32 cellular contexts compared by ENCODE assay signal in the genomic region with DNA sequence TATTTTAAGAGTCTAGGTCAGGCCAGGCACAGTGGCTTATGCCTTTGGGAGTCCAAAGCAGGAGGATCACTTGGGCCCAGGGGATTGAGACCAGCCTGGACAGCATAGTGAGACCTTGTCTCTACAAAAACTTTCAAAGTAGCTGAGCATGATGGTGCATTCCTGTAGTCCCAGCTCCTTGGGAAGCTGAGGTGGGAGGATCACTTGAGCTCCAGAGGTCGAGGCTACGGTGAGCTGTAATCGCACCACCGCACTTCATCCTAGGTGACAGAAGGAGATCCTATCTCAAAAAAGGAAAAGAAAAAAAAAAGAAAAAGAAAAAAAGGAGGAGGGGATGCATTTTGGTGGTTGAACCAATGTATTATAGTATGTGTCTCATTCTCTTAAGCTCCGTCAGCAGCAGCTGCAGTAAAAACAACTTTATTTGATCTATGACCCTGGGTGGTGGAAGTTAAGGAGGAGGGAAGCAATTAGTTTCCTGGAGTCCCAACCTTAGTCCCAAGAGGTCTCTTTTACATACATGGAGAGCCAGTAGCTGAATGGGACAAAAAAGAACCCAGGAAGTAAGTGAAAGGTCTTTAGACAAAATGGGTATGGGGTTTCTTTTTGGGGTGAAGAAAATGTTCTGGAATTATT. TPM values are rescaled to one million over a fixed set of nuclear protein-coding genes. Genes with fewer than 3 reads are reported as not detected.
DNase-seq lines count a peak whose midpoint lies in the region; ATAC-seq and TF ChIP-seq lines count a peak whose summit lies in the region.
"Had no signal": no experiment of that assay in that cellular context is flagged by ENCODE, and none has a peak within 500 bp of the region (broad histone marks: within the 10 kb centered on the region; RNA-seq: fewer than 3 reads in every experiment).

No MANE protein-coding gene starts in this region.

- H3K4me1 ChIP-seq in Karpas-422 (ENCODE audit: low read length), result no peaks in the 10 kb centered on the region
- no peaks in the 10 kb centered on the region for H3K4me1 ChIP-seq in right cardiac atrium (ENCODE audit: control insufficient read depth, insufficient read depth, low read length)
- H3K4me1 ChIP-seq: Caco-2, lower lobe of right lung had no signal

- TF ChIP-seq CTCF in progenitor cell of endocrine pancreas (IDR thresholded peaks at IDR 0.05; ENCODE audit: unreplicated experiment), result no peak

- no peak overlapping the region for H3K4me3 ChIP-seq in Karpas-422 (ENCODE audit: low read length)
- no peak overlapping the region for H3K4me3 ChIP-seq in right cardiac atrium (ENCODE audit: low read length)
- H3K4me3 ChIP-seq: lower lobe of right lung, neural progenitor cell had no signal

- peak; percentile 24 for DNase-seq in Karpas-422
- DNase-seq in dedifferentiated amniotic fluid mesenchymal stem cell (ENCODE audit: extremely low spot score), result peak; percentile 5
- no peak for DNase-seq in progenitor cell of endocrine pancreas (ENCODE audit: low spot score, unreplicated experiment)
- DNase-seq in DMS 273 treated with DMSO at 0.1 percent for 48 hours (lab: John Stamatoyannopoulos, UW), result no peak
- no peak for DNase-seq in right cardiac atrium
- no peak for DNase-seq in cerebellum (ENCODE audit: low spot score)
- DNase-seq: activated CD4-positive, alpha-beta memory T cell treated with anti-CD3 and anti-CD28 coated beads for 36 hours; activated CD4-positive, CD25-positive, alpha-beta regulatory T cell treated with anti-CD3 and anti-CD28 coated beads, Interleukin-2, amount 50 U/mL, for 72 hours; activated CD8-positive, alpha-beta memory T cell treated with anti-CD3 and anti-CD28 coated beads, Interleukin-2, amount 50 U/mL, for 4 hours; activated naive CD4-positive, alpha-beta T cell treated with anti-CD3 and anti-CD28 coated beads, Interleukin-2, amount 10 ng/mL, durations not matched to agents 7 days and 5 days; amygdala; C1 segment of cervical spinal cord; Caco-2; DMS79 treated with DMSO at 0.1 percent for 48 hours; effector memory CD4-positive, alpha-beta T cell; erythroblast; H9; lower lobe of right lung; PC-3; SK-N-SH; stimulated activated naive CD4-positive, alpha-beta T cell treated with Interleukin-2 at 50 U/mL for 16 hours had no signal

- H3K9me2 ChIP-seq in Karpas-422 (replicated peaks; ENCODE audit: insufficient read depth, low read length), result no peaks in the 10 kb centered on the region
- H3K9me2 ChIP-seq: SK-N-SH had no signal

- H3K9me3 ChIP-seq in Karpas-422 (ENCODE audit: low read length) (no peaks in the 10 kb centered on the region), right cardiac atrium (ENCODE audit: control insufficient read depth, low read length) (no peaks in the 10 kb centered on the region)
- H3K9me3 ChIP-seq: lower lobe of right lung, SK-N-SH had no signal

- H3K9me3 Mint-ChIP-seq in progenitor cell of endocrine pancreas (ENCODE audit: low read depth), result no peaks in the 10 kb centered on the region
- H3K9me3 Mint-ChIP-seq: activated CD4-positive, alpha-beta memory T cell treated with anti-CD3 and anti-CD28 coated beads for 36 hours; activated naive CD4-positive, alpha-beta T cell treated with anti-CD3 and anti-CD28 coated beads, Interleukin-2, amount 10 ng/mL, durations not matched to agents 7 days and 5 days; activated T-helper 1 cell treated with anti-CD3 and anti-CD28 coated beads, Interleukin-12 subunit alpha, Interleukin-12 subunit beta, Interleukin-2, Interleukin-4 antibody, amounts not matched to agents 30 ng/mL and 10 ng/mL and 1 ng/mL, durations not matched to agents 14 hours and 24 hours and 36 hours had no signal

- no peak overlapping the region for H3K9ac ChIP-seq in Karpas-422 (ENCODE audit: low read length)
- H3K9ac ChIP-seq: KMS-11, neural progenitor cell, SK-N-SH had no signal

- H4K20me1 ChIP-seq in Karpas-422 (ENCODE audit: insufficient read depth, low read depth, low read length), result no peaks in the 10 kb centered on the region

- H3K27ac ChIP-seq in Karpas-422 (ENCODE audit: low read length), result no peak overlapping the region
- no peak overlapping the region for H3K27ac ChIP-seq in right cardiac atrium (ENCODE audit: low read length)
- H3K27ac ChIP-seq: KMS-11, lower lobe of right lung, neural progenitor cell had no signal

- no peaks in the 10 kb centered on the region for H3K79me2 ChIP-seq in Karpas-422 (ENCODE audit: low read length)

- intact Hi-C loops in right cardiac atrium (cut with DNase I), result no loop called here

- ATAC-seq in right cardiac atrium, result no peak
- ATAC-seq: lower lobe of right lung, PC-3 had no signal

- no peak overlapping the region for H3K4me3 Mint-ChIP-seq in progenitor cell of endocrine pancreas (ENCODE audit: low read depth)
- H3K4me3 Mint-ChIP-seq: activated CD4-positive, alpha-beta memory T cell treated with anti-CD3 and anti-CD28 coated beads for 36 hours; activated naive CD4-positive, alpha-beta T cell treated with anti-CD3 and anti-CD28 coated beads, Interleukin-2, amount 10 ng/mL, durations not matched to agents 7 days and 5 days; activated T-helper 1 cell treated with anti-CD3 and anti-CD28 coated beads, Interleukin-12 subunit alpha, Interleukin-12 subunit beta, Interleukin-2, Interleukin-4 antibody, amounts not matched to agents 30 ng/mL and 10 ng/mL and 1 ng/mL, durations not matched to agents 14 hours and 24 hours and 36 hours; H9; neural progenitor cell; T-helper 1 cell treated with Interleukin-12 subunit alpha and Interleukin-12 subunit beta and Interleukin-4 antibody, amounts not matched to agents 30 μg/mL and 1 μg/mL, for 36 hours had no signal

- H3K36me3 Mint-ChIP-seq in progenitor cell of endocrine pancreas (ENCODE audit: insufficient read depth), result no peaks in the 10 kb centered on the region
- H3K36me3 Mint-ChIP-seq: activated CD4-positive, alpha-beta memory T cell treated with anti-CD3 and anti-CD28 coated beads for 36 hours; activated naive CD4-positive, alpha-beta T cell treated with anti-CD3 and anti-CD28 coated beads, Interleukin-2, amount 10 ng/mL, durations not matched to agents 7 days and 5 days; neural progenitor cell had no signal

- H3K36me3 ChIP-seq in Karpas-422 (ENCODE audit: insufficient read depth, low read length), result no peaks in the 10 kb centered on the region
- H3K36me3 ChIP-seq: lower lobe of right lung, neural progenitor cell had no signal

- H3K4me1 Mint-ChIP-seq in progenitor cell of endocrine pancreas (ENCODE audit: low read depth), result peaks cover 8% of the 10 kb centered on the region
- H3K4me1 Mint-ChIP-seq: activated naive CD4-positive, alpha-beta T cell treated with anti-CD3 and anti-CD28 coated beads, Interleukin-2, amount 10 ng/mL, durations not matched to agents 7 days and 5 days had no signal

- peak overlapping the region; percentile 65 for H3K27ac Mint-ChIP-seq in progenitor cell of endocrine pancreas
- H3K27ac Mint-ChIP-seq: activated CD4-positive, alpha-beta memory T cell treated with anti-CD3 and anti-CD28 coated beads for 36 hours; activated naive CD4-positive, alpha-beta T cell treated with anti-CD3 and anti-CD28 coated beads, Interleukin-2, amount 10 ng/mL, durations not matched to agents 7 days and 5 days; activated T-helper 1 cell treated with anti-CD3 and anti-CD28 coated beads, Interleukin-12 subunit alpha, Interleukin-12 subunit beta, Interleukin-2, Interleukin-4 antibody, amounts not matched to agents 30 ng/mL and 10 ng/mL and 1 ng/mL, durations not matched to agents 14 hours and 24 hours and 36 hours; neural progenitor cell; T-helper 1 cell treated with Interleukin-12 subunit alpha and Interleukin-12 subunit beta and Interleukin-4 antibody, amounts not matched to agents 30 μg/mL and 1 μg/mL, for 36 hours had no signal

- no peak overlapping the region for H3K4me2 ChIP-seq in Karpas-422 (ENCODE audit: low read depth, low read length, poor library complexity, severe bottlenecking)
- H3K4me2 ChIP-seq: KMS-11, neural progenitor cell, SK-N-SH had no signal

- 64% methylated on average over 5 of the region's 5 CpGs for WGBS in right cardiac atrium

- no peak overlapping the region for H2AFZ ChIP-seq in Karpas-422 (ENCODE audit: low read length)
- H2AFZ ChIP-seq: neural progenitor cell had no signal

- H3K27me3 Mint-ChIP-seq in progenitor cell of endocrine pancreas, result no peaks in the 10 kb centered on the region
- H3K27me3 Mint-ChIP-seq: activated CD4-positive, alpha-beta memory T cell treated with anti-CD3 and anti-CD28 coated beads for 36 hours had no signal

- no peaks in the 10 kb centered on the region for H3K27me3 ChIP-seq in Karpas-422 (ENCODE audit: low read length)
- no peaks in the 10 kb centered on the region for H3K27me3 ChIP-seq in right cardiac atrium (ENCODE audit: control insufficient read depth, insufficient read depth)
- H3K27me3 ChIP-seq: neural progenitor cell had no signal

RNA-seq across cellular contexts. Expression of a gene that starts 26.7 kb away (rescaled TPM):
- not detected in 2 replicates for total RNA-seq in Karpas-422 (2014; rRNA removed; shearing (Covaris generic); ENCODE audit: low replicate concordance)
- total RNA-seq in progenitor cell of endocrine pancreas, result not detected in 2 replicates
- total RNA-seq in right cardiac atrium, result not detected
- polyA plus RNA-seq in right cardiac atrium, result not detected
- not detected for total RNA-seq in cerebellum
- total RNA-seq: activated CD4-positive, alpha-beta memory T cell treated with anti-CD3 and anti-CD28 coated beads for 36 hours; activated T-helper 1 cell treated with anti-CD3 and anti-CD28 coated beads, Interleukin-12 subunit alpha, Interleukin-12 subunit beta, Interleukin-2, Interleukin-4 antibody, amounts not matched to agents 30 ng/mL and 10 ng/mL and 1 ng/mL, durations not matched to agents 14 hours and 24 hours and 36 hours; H9; HT1080; kidney epithelial cell; lower lobe of right lung; NCI-H460; PC-3; posterior vena cava; temporal lobe; urinary bladder had no signal
- polyA plus RNA-seq: AG04450, SK-N-SH had no signal

RNA-seq across cellular contexts. Expression of a gene that starts 29.4 kb away (rescaled TPM):
- 86.1 and 93.5 TPM in 2 replicates for total RNA-seq in Karpas-422 (2014; rRNA removed; shearing (Covaris generic); ENCODE audit: low replicate concordance)
- total RNA-seq in progenitor cell of endocrine pancreas (158 and 163 TPM in 2 replicates), right cardiac atrium (10 to 100 TPM; 44.6 to 67.6 (median 53.5) TPM), cerebellum (79.8 TPM)
- polyA plus RNA-seq in right cardiac atrium, result 29.9 TPM

RNA-seq across cellular contexts. Expression of a gene that starts 50.6 kb away (rescaled TPM):
- 5.9 and 8.1 TPM in 2 replicates for total RNA-seq in Karpas-422 (2014; rRNA removed; shearing (Covaris generic); ENCODE audit: low replicate concordance)
- total RNA-seq in progenitor cell of endocrine pancreas (0.67 and 0.89 TPM in 2 replicates), right cardiac atrium (not detected), cerebellum (not detected)
- 0.32 TPM for polyA plus RNA-seq in right cardiac atrium
- total RNA-seq: HT1080, posterior vena cava, temporal lobe, urinary bladder had no signal
- polyA plus RNA-seq: AG04450 had no signal

RNA-seq across cellular contexts. Expression of a gene that starts 55.5 kb away (rescaled TPM):
- 72.3 and 74.3 TPM in 2 replicates for total RNA-seq in Karpas-422 (2014; rRNA removed; shearing (Covaris generic); ENCODE audit: low replicate concordance)
- total RNA-seq in progenitor cell of endocrine pancreas (69.3 and 73.1 TPM in 2 replicates), right cardiac atrium (10 to 100 TPM; 39.9 to 58.3 (median 49.1) TPM), cerebellum (59.5 TPM)
- polyA plus RNA-seq in right cardiac atrium, result 33.1 TPM

RNA-seq across cellular contexts. Expression of a gene that starts 59.9 kb away (rescaled TPM):
- 12.5 and 14.9 TPM in 2 replicates for total RNA-seq in Karpas-422 (2014; rRNA removed; shearing (Covaris generic); ENCODE audit: low replicate concordance)
- total RNA-seq in progenitor cell of endocrine pancreas (58.0 and 65.5 TPM in 2 replicates), right cardiac atrium (1 to 10 TPM; 2.2 to 3.9 (median 3.6) TPM), cerebellum (8.5 TPM)
- 2.2 TPM for polyA plus RNA-seq in right cardiac atrium

Comparison
In these comparisons a context has a peak if more than half of its experiments do, and no peak if none do; other contexts are left out.
1. DNase-seq: peak in Karpas-422 (single experiment) and dedifferentiated amniotic fluid mesenchymal stem cell (single experiment); none in progenitor cell of endocrine pancreas (single experiment), DMS 273 treated with DMSO at 0.1 percent for 48 hours (single experiment), right cardiac atrium (0 of 3) and cerebellum (single experiment).